8 cellular contexts compared by ENCODE assay signal in the genomic region with DNA sequence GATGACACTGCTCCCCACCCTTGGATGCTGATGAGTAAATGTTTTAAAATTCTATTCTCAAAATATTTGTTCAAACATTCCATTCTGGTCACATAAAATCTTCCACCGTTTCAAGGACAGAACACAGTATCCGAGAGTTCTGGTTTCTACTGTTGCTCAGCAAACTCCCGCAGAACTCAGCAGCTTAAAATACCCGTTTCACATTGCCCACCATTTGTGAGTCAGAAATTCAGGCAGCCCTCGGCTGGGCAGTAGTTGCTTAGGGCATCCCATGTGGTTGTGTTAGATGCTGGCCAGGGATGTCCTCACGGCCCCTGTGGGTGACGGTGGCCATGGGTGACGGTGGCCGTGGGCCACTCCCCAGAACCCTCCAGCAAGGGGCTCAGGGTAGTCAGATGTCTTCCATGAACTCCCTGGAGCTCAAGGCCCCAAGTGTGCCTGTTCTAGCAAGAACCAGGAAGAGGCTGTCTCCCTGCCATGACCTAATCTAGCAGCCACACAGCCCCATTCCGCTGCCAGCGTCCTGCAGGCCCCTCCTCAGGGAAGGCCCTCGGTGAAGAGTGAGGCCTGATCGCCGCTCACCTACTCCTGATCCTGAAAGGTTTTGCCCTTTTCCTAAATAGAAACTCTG. TPM values are rescaled to one million over a fixed set of nuclear protein-coding genes. Genes with fewer than 3 reads are reported as not detected.
DNase-seq lines count a peak whose midpoint lies in the region; ATAC-seq and TF ChIP-seq lines count a peak whose summit lies in the region.

No MANE protein-coding gene starts in this region.

- H3F3A ChIP-seq in neural progenitor cell (ENCODE audit: low read depth) = peaks cover 37% of the 10 kb centered on the region

- DNase-seq in AG20443 (ENCODE audit: low spot score) (peak; percentile 73), T-helper 17 cell (no peak), fibroblast of pulmonary artery (ENCODE audit: low read depth) (peak; percentile 53), neural progenitor cell (ENCODE audit: low spot score) (no peak), nucleus accumbens (lab: John Stamatoyannopoulos, UW) (no peak), activated gamma-delta T cell (lab: John Stamatoyannopoulos, UW) (no peak)
- DNase-seq in effector CD8-positive, alpha-beta T cell (lab: John Stamatoyannopoulos, UW) = no peak

- no peak overlapping the region for H3K4me3 Mint-ChIP-seq in T-helper 17 cell
- peak overlapping the region; percentile 25 for H3K4me3 Mint-ChIP-seq in neural progenitor cell

- H3K36me3 Mint-ChIP-seq in T-helper 17 cell (ENCODE audit: low read depth) (no peaks in the 10 kb centered on the region), neural progenitor cell (peaks cover 6% of the 10 kb centered on the region)

- TF ChIP-seq CTCF in fibroblast of pulmonary artery (IDR thresholded peaks at IDR 0.05; ENCODE audit: low read length, missing control alignments) (no peak), neural progenitor cell (IDR thresholded peaks at IDR 0.05) (no peak)

- no peak overlapping the region for H2AFZ ChIP-seq in neural progenitor cell (replicated peaks)

- no peaks in the 10 kb centered on the region for H3K9me3 ChIP-seq in T-helper 17 cell (ENCODE audit: control insufficient read depth, low read length, poor library complexity, severe bottlenecking)
- no peaks in the 10 kb centered on the region for H3K9me3 ChIP-seq in neural progenitor cell (ENCODE audit: low read depth)

- no peak for ATAC-seq in T-helper 17 cell
- no peak for ATAC-seq in GM18502 (IDR thresholded peaks at IDR 0.05; ENCODE audit: poor library complexity, unreplicated experiment)

- H3K4me1 Mint-ChIP-seq in T-helper 17 cell (peaks cover 23% of the 10 kb centered on the region), neural progenitor cell (peaks cover 40% of the 10 kb centered on the region)

- no peaks in the 10 kb centered on the region for H3K9me3 Mint-ChIP-seq in neural progenitor cell

- no peak overlapping the region for H3K9ac ChIP-seq in neural progenitor cell

- H3K4me1 ChIP-seq in neural progenitor cell = peaks cover 37% of the 10 kb centered on the region

- H3K27me3 Mint-ChIP-seq in T-helper 17 cell (no peaks in the 10 kb centered on the region), neural progenitor cell (ENCODE audit: insufficient read depth, low read depth) (peaks cover 2% of the 10 kb centered on the region)

- H4K20me1 ChIP-seq in neural progenitor cell (ENCODE audit: low read depth) = peaks cover 4% of the 10 kb centered on the region

- no peaks in the 10 kb centered on the region for H3K27me3 ChIP-seq in neural progenitor cell

- H3K4me3 ChIP-seq in fibroblast of pulmonary artery (replicated peaks; ENCODE audit: low read depth, low read length) (no peak overlapping the region), neural progenitor cell (no peak overlapping the region)

- H3K36me3 ChIP-seq in neural progenitor cell = no peaks in the 10 kb centered on the region

- peak overlapping the region; percentile 65 for H3K4me2 ChIP-seq in neural progenitor cell

- peak overlapping the region; percentile 61 for H3K27ac ChIP-seq in neural progenitor cell

- H3K27ac Mint-ChIP-seq in T-helper 17 cell = peak overlapping the region; percentile 59
- H3K27ac Mint-ChIP-seq in neural progenitor cell = peak overlapping the region; percentile 98

- H3K79me2 ChIP-seq in neural progenitor cell (ENCODE audit: low read depth) = no peaks in the 10 kb centered on the region

RNA-seq across cellular contexts. Expression of a gene that starts 17.3 kb away (rescaled TPM):
- total RNA-seq in T-helper 17 cell (10 to 100 TPM; 77.1 to 80.8 TPM), neural progenitor cell (ENCODE audit: low replicate concordance) (31.8 and 67.8 TPM in 2 replicates)

RNA-seq across cellular contexts. Expression of a gene that starts 45.4 kb away (rescaled TPM):
- total RNA-seq in T-helper 17 cell (not detected), neural progenitor cell (ENCODE audit: low replicate concordance) (not detected in 2 replicates)

Comparison
In these comparisons a context has a peak if more than half of its experiments do, and no peak if none do; other contexts are left out.
1. DNase-seq: peak in AG20443 (single experiment) and fibroblast of pulmonary artery (single experiment); none in T-helper 17 cell (0 of 3), neural progenitor cell (single experiment), nucleus accumbens (0 of 56), effector CD8-positive, alpha-beta T cell (single experiment) and activated gamma-delta T cell (single experiment).